ENCODE assay signal across 25 cellular contexts in the genomic region with DNA sequence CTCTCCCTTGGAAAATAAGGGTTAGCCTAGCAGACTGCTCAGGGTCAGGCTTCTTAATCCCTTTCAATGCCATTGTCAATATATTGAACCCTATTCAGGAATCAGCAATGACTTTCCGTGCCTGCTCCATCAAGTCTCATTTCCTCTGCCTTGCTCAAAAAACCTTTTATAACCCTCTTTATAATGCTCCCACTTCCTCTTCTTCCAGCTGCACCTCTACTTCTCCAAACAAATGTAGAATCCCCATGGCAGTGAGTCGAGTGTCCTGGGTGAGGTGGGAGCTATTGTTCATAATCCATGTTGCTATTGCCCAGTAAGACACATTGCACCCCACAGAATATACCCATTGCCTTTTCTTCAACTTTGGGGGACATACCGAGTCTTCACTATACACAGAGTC. TPM values are rescaled to one million over a fixed set of nuclear protein-coding genes. Genes with fewer than 3 reads are reported as not detected.
"Had no signal": no experiment of that assay in that cellular context is flagged by ENCODE, and none has a peak within 500 bp of the region (broad histone marks: within the 10 kb centered on the region; RNA-seq: fewer than 3 reads in every experiment).

No MANE protein-coding gene starts in this region.

- DNase-seq: effector memory CD4-positive, alpha-beta T cell; heart left ventricle; hippocampal formation; left colon; left ventricle myocardium superior; mesendoderm; naive B cell; posterior cingulate gyrus; spleen; stimulated activated CD4-positive, alpha-beta T cell treated with anti-CD3 and anti-CD28 coated beads, Interleukin-15, amount 100 ng/mL, for 24 hours; stimulated activated CD4-positive, alpha-beta T cell treated with anti-CD3 and anti-CD28 coated beads, Interleukin-1b, Interleukin-23, amount 100 ng/mL, for 48 hours; stimulated activated CD4-positive, alpha-beta T cell treated with anti-CD3 and anti-CD28 coated beads, Interleukin-4, amount 100 ng/mL, for 24 hours; stimulated activated naive B cell treated with anti-CD40 and anti-IgM and Interleukin-4, amounts not matched to agents 10 μg/mL and 1 μg/mL and 100 μg/mL, for 72 hours; stomach; substantia nigra; transverse colon had no signal

RNA-seq across cellular contexts. Expression of a gene that starts 58.6 kb away (rescaled TPM):
- total RNA-seq: esophagus mucosa, fibroblast of lung, glomerular endothelial cell, kidney epithelial cell, left colon, osteocyte, pulmonary artery endothelial cell, skeletal muscle tissue, stomach, thoracic aorta, transverse colon, ureter had no signal
